In the genomic region with DNA sequence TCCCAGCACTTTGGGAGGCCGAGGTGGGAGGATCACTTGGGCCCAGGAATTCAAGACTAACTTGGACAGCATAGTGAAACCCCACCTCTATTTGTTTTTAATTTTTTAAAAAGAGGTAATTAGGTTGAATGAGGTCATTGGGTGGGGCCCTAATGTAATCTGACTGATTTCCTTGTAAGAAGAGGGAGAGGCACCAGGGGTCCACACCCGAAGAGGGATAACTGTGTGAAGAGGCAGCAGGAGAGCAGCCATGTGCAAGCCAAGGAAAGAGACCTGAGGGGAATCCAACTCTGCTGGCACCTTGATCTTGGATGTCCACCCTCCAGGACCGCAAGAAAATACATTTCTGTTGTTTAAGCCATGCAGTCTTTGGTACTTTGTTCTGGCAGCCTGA, we compare ENCODE assay signal across 2 cellular contexts.
TF ChIP-seq lines count a peak whose summit lies in the region.

No MANE protein-coding gene starts in this region.

TF ChIP-seq in GM23338, 12 proteins besides CTCF, POLR2A, EP300 and RAD21 (continued from another document):
- TF ChIP-seq, protein P1, sequence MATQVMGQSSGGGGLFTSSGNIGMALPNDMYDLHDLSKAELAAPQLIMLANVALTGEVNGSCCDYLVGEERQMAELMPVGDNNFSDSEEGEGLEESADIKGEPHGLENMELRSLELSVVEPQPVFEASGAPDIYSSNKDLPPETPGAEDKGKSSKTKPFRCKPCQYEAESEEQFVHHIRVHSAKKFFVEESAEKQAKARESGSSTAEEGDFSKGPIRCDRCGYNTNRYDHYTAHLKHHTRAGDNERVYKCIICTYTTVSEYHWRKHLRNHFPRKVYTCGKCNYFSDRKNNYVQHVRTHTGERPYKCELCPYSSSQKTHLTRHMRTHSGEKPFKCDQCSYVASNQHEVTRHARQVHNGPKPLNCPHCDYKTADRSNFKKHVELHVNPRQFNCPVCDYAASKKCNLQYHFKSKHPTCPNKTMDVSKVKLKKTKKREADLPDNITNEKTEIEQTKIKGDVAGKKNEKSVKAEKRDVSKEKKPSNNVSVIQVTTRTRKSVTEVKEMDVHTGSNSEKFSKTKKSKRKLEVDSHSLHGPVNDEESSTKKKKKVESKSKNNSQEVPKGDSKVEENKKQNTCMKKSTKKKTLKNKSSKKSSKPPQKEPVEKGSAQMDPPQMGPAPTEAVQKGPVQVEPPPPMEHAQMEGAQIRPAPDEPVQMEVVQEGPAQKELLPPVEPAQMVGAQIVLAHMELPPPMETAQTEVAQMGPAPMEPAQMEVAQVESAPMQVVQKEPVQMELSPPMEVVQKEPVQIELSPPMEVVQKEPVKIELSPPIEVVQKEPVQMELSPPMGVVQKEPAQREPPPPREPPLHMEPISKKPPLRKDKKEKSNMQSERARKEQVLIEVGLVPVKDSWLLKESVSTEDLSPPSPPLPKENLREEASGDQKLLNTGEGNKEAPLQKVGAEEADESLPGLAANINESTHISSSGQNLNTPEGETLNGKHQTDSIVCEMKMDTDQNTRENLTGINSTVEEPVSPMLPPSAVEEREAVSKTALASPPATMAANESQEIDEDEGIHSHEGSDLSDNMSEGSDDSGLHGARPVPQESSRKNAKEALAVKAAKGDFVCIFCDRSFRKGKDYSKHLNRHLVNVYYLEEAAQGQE (IDR thresholded peaks at IDR 0.05; ENCODE audit: unreplicated experiment) = no peak
- TF ChIP-seq CREB1 (CRISPR knock-in tag; IDR thresholded peaks at IDR 0.05; ENCODE audit: low read depth) (no peak), JUNB (IDR thresholded peaks at IDR 0.05; ENCODE audit: unreplicated experiment) (no peak)
- TF ChIP-seq, protein P2, sequence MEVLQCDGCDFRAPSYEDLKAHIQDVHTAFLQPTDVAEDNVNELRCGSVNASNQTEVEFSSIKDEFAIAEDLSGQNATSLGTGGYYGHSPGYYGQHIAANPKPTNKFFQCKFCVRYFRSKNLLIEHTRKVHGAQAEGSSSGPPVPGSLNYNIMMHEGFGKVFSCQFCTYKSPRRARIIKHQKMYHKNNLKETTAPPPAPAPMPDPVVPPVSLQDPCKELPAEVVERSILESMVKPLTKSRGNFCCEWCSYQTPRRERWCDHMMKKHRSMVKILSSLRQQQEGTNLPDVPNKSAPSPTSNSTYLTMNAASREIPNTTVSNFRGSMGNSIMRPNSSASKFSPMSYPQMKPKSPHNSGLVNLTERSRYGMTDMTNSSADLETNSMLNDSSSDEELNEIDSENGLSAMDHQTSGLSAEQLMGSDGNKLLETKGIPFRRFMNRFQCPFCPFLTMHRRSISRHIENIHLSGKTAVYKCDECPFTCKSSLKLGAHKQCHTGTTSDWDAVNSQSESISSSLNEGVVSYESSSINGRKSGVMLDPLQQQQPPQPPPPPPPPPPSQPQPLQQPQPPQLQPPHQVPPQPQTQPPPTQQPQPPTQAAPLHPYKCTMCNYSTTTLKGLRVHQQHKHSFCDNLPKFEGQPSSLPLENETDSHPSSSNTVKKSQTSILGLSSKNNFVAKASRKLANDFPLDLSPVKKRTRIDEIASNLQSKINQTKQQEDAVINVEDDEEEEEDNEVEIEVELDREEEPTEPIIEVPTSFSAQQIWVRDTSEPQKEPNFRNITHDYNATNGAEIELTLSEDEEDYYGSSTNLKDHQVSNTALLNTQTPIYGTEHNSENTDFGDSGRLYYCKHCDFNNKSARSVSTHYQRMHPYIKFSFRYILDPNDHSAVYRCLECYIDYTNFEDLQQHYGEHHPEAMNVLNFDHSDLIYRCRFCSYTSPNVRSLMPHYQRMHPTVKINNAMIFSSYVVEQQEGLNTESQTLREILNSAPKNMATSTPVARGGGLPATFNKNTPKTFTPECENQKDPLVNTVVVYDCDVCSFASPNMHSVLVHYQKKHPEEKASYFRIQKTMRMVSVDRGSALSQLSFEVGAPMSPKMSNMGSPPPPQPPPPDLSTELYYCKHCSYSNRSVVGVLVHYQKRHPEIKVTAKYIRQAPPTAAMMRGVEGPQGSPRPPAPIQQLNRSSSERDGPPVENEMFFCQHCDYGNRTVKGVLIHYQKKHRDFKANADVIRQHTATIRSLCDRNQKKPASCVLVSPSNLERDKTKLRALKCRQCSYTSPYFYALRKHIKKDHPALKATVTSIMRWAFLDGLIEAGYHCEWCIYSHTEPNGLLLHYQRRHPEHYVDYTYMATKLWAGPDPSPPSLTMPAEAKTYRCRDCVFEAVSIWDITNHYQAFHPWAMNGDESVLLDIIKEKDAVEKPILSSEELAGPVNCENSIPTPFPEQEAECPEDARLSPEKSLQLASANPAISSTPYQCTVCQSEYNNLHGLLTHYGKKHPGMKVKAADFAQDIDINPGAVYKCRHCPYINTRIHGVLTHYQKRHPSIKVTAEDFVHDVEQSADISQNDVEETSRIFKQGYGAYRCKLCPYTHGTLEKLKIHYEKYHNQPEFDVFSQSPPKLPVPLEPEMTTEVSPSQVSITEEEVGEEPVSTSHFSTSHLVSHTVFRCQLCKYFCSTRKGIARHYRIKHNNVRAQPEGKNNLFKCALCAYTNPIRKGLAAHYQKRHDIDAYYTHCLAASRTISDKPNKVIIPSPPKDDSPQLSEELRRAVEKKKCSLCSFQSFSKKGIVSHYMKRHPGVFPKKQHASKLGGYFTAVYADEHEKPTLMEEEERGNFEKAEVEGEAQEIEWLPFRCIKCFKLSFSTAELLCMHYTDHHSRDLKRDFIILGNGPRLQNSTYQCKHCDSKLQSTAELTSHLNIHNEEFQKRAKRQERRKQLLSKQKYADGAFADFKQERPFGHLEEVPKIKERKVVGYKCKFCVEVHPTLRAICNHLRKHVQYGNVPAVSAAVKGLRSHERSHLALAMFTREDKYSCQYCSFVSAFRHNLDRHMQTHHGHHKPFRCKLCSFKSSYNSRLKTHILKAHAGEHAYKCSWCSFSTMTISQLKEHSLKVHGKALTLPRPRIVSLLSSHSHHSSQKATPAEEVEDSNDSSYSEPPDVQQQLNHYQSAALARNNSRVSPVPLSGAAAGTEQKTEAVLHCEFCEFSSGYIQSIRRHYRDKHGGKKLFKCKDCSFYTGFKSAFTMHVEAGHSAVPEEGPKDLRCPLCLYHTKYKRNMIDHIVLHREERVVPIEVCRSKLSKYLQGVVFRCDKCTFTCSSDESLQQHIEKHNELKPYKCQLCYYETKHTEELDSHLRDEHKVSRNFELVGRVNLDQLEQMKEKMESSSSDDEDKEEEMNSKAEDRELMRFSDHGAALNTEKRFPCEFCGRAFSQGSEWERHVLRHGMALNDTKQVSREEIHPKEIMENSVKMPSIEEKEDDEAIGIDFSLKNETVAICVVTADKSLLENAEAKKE (CRISPR knock-in tag; IDR thresholded peaks at IDR 0.05) = no peak

TF ChIP-seq in HEK293T, 16 proteins besides CTCF, POLR2A, EP300 and RAD21 (continued from another document):
- TF ChIP-seq, protein P3, sequence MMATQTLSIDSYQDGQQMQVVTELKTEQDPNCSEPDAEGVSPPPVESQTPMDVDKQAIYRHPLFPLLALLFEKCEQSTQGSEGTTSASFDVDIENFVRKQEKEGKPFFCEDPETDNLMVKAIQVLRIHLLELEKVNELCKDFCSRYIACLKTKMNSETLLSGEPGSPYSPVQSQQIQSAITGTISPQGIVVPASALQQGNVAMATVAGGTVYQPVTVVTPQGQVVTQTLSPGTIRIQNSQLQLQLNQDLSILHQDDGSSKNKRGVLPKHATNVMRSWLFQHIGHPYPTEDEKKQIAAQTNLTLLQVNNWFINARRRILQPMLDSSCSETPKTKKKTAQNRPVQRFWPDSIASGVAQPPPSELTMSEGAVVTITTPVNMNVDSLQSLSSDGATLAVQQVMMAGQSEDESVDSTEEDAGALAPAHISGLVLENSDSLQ (IDR thresholded peaks at IDR 0.05) = no peak
- TF ChIP-seq SUZ12 (IDR thresholded peaks at IDR 0.05) (no peak), NFRKB (IDR thresholded peaks at IDR 0.05) (no peak), FOXA1 (IDR thresholded peaks at IDR 0.05) (no peak), ELF4 (IDR thresholded peaks at IDR 0.05) (no peak), TARDBP (IDR thresholded peaks at IDR 0.05) (no peak)
